Comparison of ENCODE assay signal across 1 cellular context in the genomic region with DNA sequence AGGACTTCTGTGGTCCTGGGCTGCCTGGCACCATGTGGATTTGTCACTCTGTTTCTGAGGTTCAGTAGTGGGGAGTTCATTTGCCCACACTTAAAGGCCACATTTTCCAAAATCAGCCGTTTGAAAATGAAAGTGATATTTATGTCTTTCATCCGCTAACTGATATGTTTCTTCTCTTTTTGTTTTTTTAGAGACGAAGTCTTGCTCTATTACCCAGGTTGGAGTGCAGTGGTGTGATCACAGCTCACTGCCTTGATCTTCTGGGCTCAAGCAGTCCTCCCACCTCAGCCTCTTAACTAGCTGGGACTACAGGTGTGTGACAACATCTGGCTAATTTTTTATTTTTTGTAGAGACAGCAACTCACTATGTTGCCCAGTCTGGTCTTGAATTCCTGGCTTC.
TF ChIP-seq lines count a peak whose summit lies in the region.

No MANE protein-coding gene starts in this region.

TF ChIP-seq in SK-N-SH treated with all-trans-retinoic acid at 6 μM for 48 hours, 23 proteins besides CTCF, POLR2A, EP300 and RAD21 (continued from another document):
- TF ChIP-seq CSRNP3 (CRISPR knock-in tag; IDR thresholded peaks at IDR 0.05) = no peak
